ENCODE assay signal across 8 cellular contexts in genomic region chr7:108569381-108570145, GRCh38. TPM values are rescaled to one million over a fixed set of nuclear protein-coding genes. Genes with fewer than 3 reads are reported as not detected.
A peak's percentile ranks its signal among the peaks of the same experiment; 100 is the strongest.
DNase-seq lines count a peak whose midpoint lies in the region; TF ChIP-seq lines count a peak whose summit lies in the region.

DNAJB9 (plus strand) TSS chr7:108569874; CDS start chr7:108571727, 1,853 bp downstream.
THAP5 (minus strand) TSS chr7:108569706; CDS start chr7:108569569, 137 bp downstream.

- peaks cover 21% of the 10 kb centered on the region for H3K36me3 ChIP-seq in effector memory CD4-positive, alpha-beta T cell (ENCODE audit: control insufficient read depth, insufficient read depth, low read length)

- peak within 1 kb of the TSS; percentile 99 for H3K27ac ChIP-seq in effector memory CD4-positive, alpha-beta T cell (ENCODE audit: insufficient read depth, low read length, poor library complexity, severe bottlenecking)

- no peak for TF ChIP-seq CTCF in GM20000 (IDR thresholded peaks at IDR 0.05; ENCODE audit: extremely low read depth, missing control alignments)

- peaks cover 15% of the 10 kb centered on the region for H3K4me1 ChIP-seq in effector memory CD4-positive, alpha-beta T cell (ENCODE audit: control insufficient read depth, insufficient read depth, low read length, poor library complexity, severe bottlenecking)

- H3K9me3 ChIP-seq in effector memory CD4-positive, alpha-beta T cell (ENCODE audit: control insufficient read depth, low read length): no peaks in the 10 kb centered on the region

- DNase-seq in CMK (ENCODE audit: low read depth): peak; percentile 93
- DNase-seq in GM20000 (ENCODE audit: low spot score): peak; percentile 92
- peak; percentile 100 for DNase-seq in HT-29 (ENCODE audit: low spot score)
- DNase-seq in NOMO-1 (lab: John Stamatoyannopoulos, UW; ENCODE audit: unreplicated experiment in 2 of 2): peak; percentile 87 to 88
- peak; percentile 98 to 99 for DNase-seq in activated CD8-positive, alpha-beta memory T cell treated with anti-CD3 and anti-CD28 coated beads for 4 hours (ENCODE audit: low read depth in 2 of 2)
- peak; percentile 99 to 100 (median 100) for DNase-seq in effector memory CD4-positive, alpha-beta T cell
- peak; percentile 100 for DNase-seq in lung microvascular endothelial cell (ENCODE audit: low read depth in 2 of 2)
- DNase-seq in stimulated activated CD4-positive, alpha-beta T cell treated with anti-CD3 and anti-CD28 coated beads, TNF-alpha, amount 100 ng/mL, for 48 hours (ENCODE audit: low read depth in 3 of 3): peak; percentile 96 to 99 (median 97)

- no peaks in the 10 kb centered on the region for H3K27me3 ChIP-seq in effector memory CD4-positive, alpha-beta T cell (replicated peaks; ENCODE audit: control insufficient read depth, insufficient read depth, low read length, poor library complexity, severe bottlenecking)

- peak within 1 kb of the TSS; percentile 75 for H3K4me3 ChIP-seq in effector memory CD4-positive, alpha-beta T cell (ENCODE audit: insufficient read depth, low read depth, low read length, poor library complexity, severe bottlenecking)

RNA-seq across cellular contexts. Expression of gene DNAJB9, which starts in this region (rescaled TPM):
- total RNA-seq in HT-29 (2014; rRNA removed; shearing (Covaris generic)): 24.1 and 25.1 TPM in 2 replicates
- total RNA-seq in lung microvascular endothelial cell: 24.8 and 53.8 TPM in 2 replicates

RNA-seq across cellular contexts. Expression of gene THAP5, which starts in this region (rescaled TPM):
- 7.7 and 7.9 TPM in 2 replicates for total RNA-seq in HT-29 (2014; rRNA removed; shearing (Covaris generic))
- total RNA-seq in lung microvascular endothelial cell: 8.1 and 11.5 TPM in 2 replicates

Comparison
In these comparisons a context has a peak if more than half of its experiments do, and no peak if none do; other contexts are left out.
1. Peak in every context shown above with its lines: DNase-seq, H3K4me3 ChIP-seq and H3K27ac ChIP-seq.